In the genomic region with DNA sequence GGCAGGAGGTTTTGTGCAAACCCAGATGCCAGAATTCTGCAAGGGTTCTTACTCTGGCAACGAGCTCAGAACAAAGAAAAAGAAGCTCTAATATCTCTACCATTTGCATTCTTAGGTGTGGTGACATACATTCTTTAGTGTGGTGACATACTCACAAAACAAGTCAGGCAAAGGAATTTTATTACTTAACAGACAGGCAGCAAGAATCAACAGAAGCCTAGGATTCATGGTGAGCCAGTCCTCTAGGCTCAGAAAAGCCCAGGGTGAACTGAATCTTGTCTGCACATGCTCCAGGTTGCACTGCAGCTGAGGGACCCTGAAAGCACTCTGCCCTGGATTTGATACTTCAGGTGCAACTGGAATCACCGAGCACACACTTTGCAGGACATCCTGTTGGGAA, we compare ENCODE assay signal across 17 cellular contexts.
DNase-seq lines count a peak whose midpoint lies in the region; ATAC-seq and TF ChIP-seq lines count a peak whose summit lies in the region.
"Had no signal": no experiment of that assay in that cellular context is flagged by ENCODE, and none has a peak within 500 bp of the region (broad histone marks: within the 10 kb centered on the region; RNA-seq: fewer than 3 reads in every experiment).

No MANE protein-coding gene starts in this region.

- H3K36me3 ChIP-seq in PC-3 (ENCODE audit: low read depth, low read length), result no peaks in the 10 kb centered on the region
- H3K36me3 ChIP-seq: HAP-1 had no signal

- peak overlapping the region; percentile 44 for H3K4me2 ChIP-seq in PC-3 (ENCODE audit: low read length)

- H3K9ac ChIP-seq in PC-3 (ENCODE audit: low read length), result no peak overlapping the region

- no peak overlapping the region for H3K4me3 ChIP-seq in PC-3 (ENCODE audit: low read length)
- H3K4me3 ChIP-seq: HAP-1 had no signal

- BruUV-seq in PC-3 (replicated peaks; lab: Mats Ljungman, UMichigan), result no TSS peak

- CTCF ChIA-PET in PC-3 (lab: Charles Lee), result no interaction called here

- intact Hi-C loops in PC-3 (cut with micrococcal nuclease), result no loop called here
- intact Hi-C loops in left ventricle myocardium superior (cut with micrococcal nuclease), result no loop called here

- TF ChIP-seq CTCF in PC-3 (conservative IDR thresholded peaks at IDR 0.05; ENCODE audit: low read depth, low read length), result no peak

- no peaks in the 10 kb centered on the region for H3K27me3 ChIP-seq in PC-3 (ENCODE audit: low read length)

- no peak overlapping the region for H3K27ac ChIP-seq in PC-3 (ENCODE audit: low read length)
- H3K27ac ChIP-seq: HL-60 had no signal

- DNase-seq in EL (peak; percentile 30), PC-3 (peak; percentile 80), fibroblast of gingiva (ENCODE audit: low read depth) (peak; percentile 45), renal cortical epithelial cell (ENCODE audit: low read depth) (peak; percentile 53), NCI-H2029 (lab: John Stamatoyannopoulos, UW) (no peak), ecto neural progenitor cell (ENCODE audit: low spot score) (no peak), NCI-H2107 (lab: John Stamatoyannopoulos, UW) (no peak), left ventricle myocardium superior (no peak)
- DNase-seq: activated B cell treated with CpG ODN at 0.5 μM for 24 hours; activated CD8-positive, alpha-beta memory T cell treated with anti-CD3 and anti-CD28 coated beads, Interleukin-2, amount 50 U/mL, for 48 hours; CD4-positive, CD25-positive, alpha-beta regulatory T cell; NCI-H2171; stimulated activated CD4-positive, alpha-beta T cell treated with anti-CD3 and anti-CD28 coated beads, Interleukin-1b, Interleukin-23, amount 100 ng/mL, for 48 hours had no signal

- H3K9me2 ChIP-seq in PC-3 (replicated peaks; ENCODE audit: low read length), result no peaks in the 10 kb centered on the region

- POLR2A ChIA-PET in PC-3 (lab: Charles Lee; ENCODE audit: unreplicated experiment), result interaction anchor here (0.6 kb wide), 1 partner anchor 330 kb away, joined by 6 read pairs; no protein-coding TSS in a partner anchor

- H3K9me3 ChIP-seq in PC-3 (ENCODE audit: low read length), result no peaks in the 10 kb centered on the region
- H3K9me3 ChIP-seq: HAP-1 had no signal

- no peaks in the 10 kb centered on the region for H3F3A ChIP-seq in PC-3 (ENCODE audit: low read length, unreplicated experiment)

- H3K4me1 ChIP-seq in PC-3 (ENCODE audit: insufficient read depth, low read length), result peaks cover 14% of the 10 kb centered on the region
- H3K4me1 ChIP-seq: HAP-1 had no signal

- H3K79me2 ChIP-seq in PC-3 (ENCODE audit: low read length), result no peaks in the 10 kb centered on the region

- H2AFZ ChIP-seq in PC-3 (ENCODE audit: low read length), result no peak overlapping the region

- no peaks in the 10 kb centered on the region for H4K20me1 ChIP-seq in PC-3 (ENCODE audit: low read length)

- ATAC-seq in PC-3, result peak; percentile 82
- no peak for ATAC-seq in left ventricle myocardium superior
- ATAC-seq: activated naive CD4-positive, alpha-beta T cell treated with anti-CD3 and anti-CD28 coated beads, Interleukin-2, amount 50 U/mL, for 72 hours; SK-N-SH treated with all-trans-retinoic acid at 6 μM for 48 hours had no signal

Comparison
In these comparisons a context has a peak if more than half of its experiments do, and no peak if none do; other contexts are left out.
1. DNase-seq: peak in EL (single experiment), PC-3 (single experiment), fibroblast of gingiva (single experiment) and renal cortical epithelial cell (single experiment); none in NCI-H2029 (single experiment), ecto neural progenitor cell (single experiment), NCI-H2107 (single experiment) and left ventricle myocardium superior (single experiment).